11 cellular contexts compared by ENCODE assay signal in genomic region chr1:151158751-151159251, GRCh38. TPM values are rescaled to one million over a fixed set of nuclear protein-coding genes. Genes with fewer than 3 reads are reported as not detected.
DNase-seq lines count a peak whose midpoint lies in the region; ATAC-seq and TF ChIP-seq lines count a peak whose summit lies in the region.
"Had no signal": no experiment of that assay in that cellular context is flagged by ENCODE, and none has a peak within 500 bp of the region (broad histone marks: within the 10 kb centered on the region; RNA-seq: fewer than 3 reads in every experiment).

No MANE protein-coding gene starts in this region.

- H3K27me3 ChIP-seq in DOHH2 (ENCODE audit: control insufficient read depth, low read length): no peaks in the 10 kb centered on the region
- H3K27me3 ChIP-seq: right lobe of liver had no signal

- H3K4me3 ChIP-seq in DOHH2 (ENCODE audit: low read length): peak overlapping the region; percentile 26

- no peaks in the 10 kb centered on the region for H3K9me3 ChIP-seq in DOHH2 (ENCODE audit: control insufficient read depth, insufficient read depth, low read length)
- H3K9me3 ChIP-seq: right lobe of liver had no signal

- peaks cover 21% of the 10 kb centered on the region for H3F3A ChIP-seq in DOHH2 (ENCODE audit: control insufficient read depth, insufficient read depth)

- peak; percentile 18 to 31 for DNase-seq in NOMO-1 (lab: John Stamatoyannopoulos, UW; ENCODE audit: unreplicated experiment in 2 of 2)
- no peak for DNase-seq in caudate nucleus (lab: John Stamatoyannopoulos, UW)
- no peak for DNase-seq in sciatic nerve (ENCODE audit: low spot score)
- no peak for DNase-seq in NCI-H510A treated with DMSO at 0.1 percent for 48 hours (lab: John Stamatoyannopoulos, UW)
- no peak for DNase-seq in DMS53 (lab: John Stamatoyannopoulos, UW)
- DNase-seq: NCI-H2227 treated with DMSO at 0.1 percent for 48 hours, right lobe of liver had no signal

- no peaks in the 10 kb centered on the region for H4K20me1 ChIP-seq in DOHH2 (ENCODE audit: control insufficient read depth, insufficient read depth, low read depth, low read length)

- peak overlapping the region; percentile 95 for H3K4me2 ChIP-seq in DOHH2 (ENCODE audit: low read length)

- no peak for TF ChIP-seq POLR2A in GM18505 (IDR thresholded peaks at IDR 0.05; ENCODE audit: borderline replicate concordance, extremely low read depth, insufficient read depth, insufficient read length)

- peaks cover 43% of the 10 kb centered on the region for H3K4me1 ChIP-seq in DOHH2 (ENCODE audit: control insufficient read depth, low read length)
- H3K4me1 ChIP-seq: right lobe of liver had no signal

- H3K79me2 ChIP-seq in DOHH2 (ENCODE audit: control insufficient read depth, low read length): peaks cover 16% of the 10 kb centered on the region

- TF ChIP-seq CTCF in DOHH2 (IDR thresholded peaks at IDR 0.05; ENCODE audit: low read depth, low read length, poor library complexity, severe bottlenecking): no peak

- intact Hi-C loops in sciatic nerve (cut with DNase I): no loop called here

- H3K27ac ChIP-seq in DOHH2 (ENCODE audit: low read depth, low read length) (peak overlapping the region; percentile 29), caudate nucleus (ENCODE audit: low read depth, low read length) (peak overlapping the region; percentile 41)
- H3K27ac ChIP-seq: right lobe of liver had no signal

- peak; percentile 2 for ATAC-seq in sciatic nerve
- no peak for ATAC-seq in GM18505 (IDR thresholded peaks at IDR 0.05; ENCODE audit: unreplicated experiment)

- H3K36me3 ChIP-seq in DOHH2 (ENCODE audit: control insufficient read depth, low read length): peaks cover 29% of the 10 kb centered on the region

- no peaks in the 10 kb centered on the region for H3K9me2 ChIP-seq in DOHH2 (replicated peaks; ENCODE audit: control insufficient read depth, low read length)

RNA-seq across cellular contexts. Expression of gene TNFAIP8L2, which starts 2.4 kb away (rescaled TPM):
- 3.9 TPM for total RNA-seq in sciatic nerve
- total RNA-seq: glomerular endothelial cell had no signal

RNA-seq across cellular contexts. Expression of gene LYSMD1, which starts 6.9 kb away (rescaled TPM):
- 10.6 TPM for total RNA-seq in sciatic nerve

RNA-seq across cellular contexts. Expression of gene SCNM1, which starts 7.1 kb away (rescaled TPM):
- total RNA-seq in sciatic nerve: 25.9 TPM

RNA-seq across cellular contexts. Expression of gene SEMA6C, which starts 12.4 kb away (rescaled TPM):
- total RNA-seq in sciatic nerve: 33.5 TPM

RNA-seq across cellular contexts. Expression of gene TMOD4, which starts 17.0 kb away (rescaled TPM):
- 0.76 TPM for total RNA-seq in sciatic nerve
- total RNA-seq: glomerular endothelial cell, lung microvascular endothelial cell, right lobe of liver had no signal

Comparison
In these comparisons a context has a peak if more than half of its experiments do, and no peak if none do; other contexts are left out.
1. DNase-seq: peak in NOMO-1 (2 of 2); none in caudate nucleus (0 of 61), sciatic nerve (single experiment), NCI-H510A treated with DMSO at 0.1 percent for 48 hours (single experiment) and DMS53 (single experiment).